37 cellular contexts compared by ENCODE assay signal in genomic region chr3:175792245-175792644, GRCh38.
"Had no signal": no experiment of that assay in that cellular context is flagged by ENCODE, and none has a peak within 500 bp of the region (broad histone marks: within the 10 kb centered on the region; RNA-seq: fewer than 3 reads in every experiment).

No MANE protein-coding gene starts in this region.

- H3K4me3 Mint-ChIP-seq: activated B cell treated with CpG ODN at 0.5 μM for 24 hours; activated CD4-positive, alpha-beta memory T cell treated with anti-CD3 and anti-CD28 coated beads for 36 hours; activated CD4-positive, alpha-beta T cell treated with anti-CD3 and anti-CD28 coated beads, Interleukin-2, amount 10 ng/mL, durations not matched to agents 24 days and 14 days; activated CD8-positive, alpha-beta T cell treated with anti-CD3 and anti-CD28 coated beads for 36 hours; activated naive CD4-positive, alpha-beta T cell treated with anti-CD3 and anti-CD28 coated beads for 36 hours; activated naive CD8-positive, alpha-beta T cell treated with anti-CD3 and anti-CD28 coated beads for 36 hours; activated T-cell treated with anti-CD3 and anti-CD28 coated beads, Interleukin-2, amount 50 U/mL, for 4 hours; activated T-cell treated with anti-CD3 and anti-CD28 coated beads, Interleukin-2, amount 50 U/mL, for 72 hours; activated T-helper 1 cell treated with anti-CD3 and anti-CD28 coated beads, Interleukin-12 subunit alpha, Interleukin-12 subunit beta, Interleukin-2, Interleukin-4 antibody, amounts not matched to agents 30 ng/mL and 10 ng/mL and 1 ng/mL, durations not matched to agents 14 hours and 24 hours and 36 hours; activated T-helper 17 cell treated with anti-CD3 and anti-CD28 coated beads, Interleukin-2, amount 50 U/mL, for 72 hours; T-helper 1 cell treated with Interleukin-12 subunit alpha and Interleukin-12 subunit beta and Interleukin-4 antibody, amounts not matched to agents 30 μg/mL and 1 μg/mL, for 36 hours; T-helper 2 cell treated with Interferon-gamma antibody and Interleukin-4, amounts not matched to agents 5 μg/mL and 100 μg/mL, for 36 hours had no signal

- H3K9me3 ChIP-seq: adrenal gland, body of pancreas, breast epithelium had no signal

- H3K27ac Mint-ChIP-seq: activated B cell treated with CpG ODN at 0.5 μM for 24 hours; activated CD4-positive, alpha-beta memory T cell treated with anti-CD3 and anti-CD28 coated beads for 36 hours; activated CD4-positive, alpha-beta T cell treated with anti-CD3 and anti-CD28 coated beads, Interleukin-2, amount 10 ng/mL, durations not matched to agents 24 days and 14 days; activated CD8-positive, alpha-beta T cell treated with anti-CD3 and anti-CD28 coated beads for 36 hours; activated naive CD4-positive, alpha-beta T cell treated with anti-CD3 and anti-CD28 coated beads for 36 hours; activated naive CD4-positive, alpha-beta T cell treated with anti-CD3 and anti-CD28 coated beads, Interleukin-2, amount 50 U/mL, for 72 hours; activated naive CD8-positive, alpha-beta T cell treated with anti-CD3 and anti-CD28 coated beads for 36 hours; activated T-cell treated with anti-CD3 and anti-CD28 coated beads, Interleukin-2, amount 50 U/mL, for 72 hours; activated T-helper 1 cell treated with anti-CD3 and anti-CD28 coated beads, Interleukin-12 subunit alpha, Interleukin-12 subunit beta, Interleukin-2, Interleukin-4 antibody, amounts not matched to agents 30 ng/mL and 10 ng/mL and 1 ng/mL, durations not matched to agents 14 hours and 24 hours and 36 hours; activated T-helper 17 cell treated with anti-CD3 and anti-CD28 coated beads, Interleukin-2, amount 50 U/mL, for 72 hours; T-helper 1 cell treated with Interleukin-12 subunit alpha and Interleukin-12 subunit beta and Interleukin-4 antibody, amounts not matched to agents 30 μg/mL and 1 μg/mL, for 36 hours; T-helper 2 cell treated with Interferon-gamma antibody and Interleukin-4, amounts not matched to agents 5 μg/mL and 100 μg/mL, for 36 hours had no signal

- H3K4me3 ChIP-seq: adrenal gland, body of pancreas, breast epithelium had no signal

- H3K9me3 Mint-ChIP-seq: activated naive CD4-positive, alpha-beta T cell treated with anti-CD3 and anti-CD28 coated beads for 36 hours; activated T-helper 1 cell treated with anti-CD3 and anti-CD28 coated beads, Interleukin-12 subunit alpha, Interleukin-12 subunit beta, Interleukin-2, Interleukin-4 antibody, amounts not matched to agents 30 ng/mL and 10 ng/mL and 1 ng/mL, durations not matched to agents 14 hours and 24 hours and 36 hours had no signal

- H3K27me3 ChIP-seq: adrenal gland, body of pancreas, brain microvascular endothelial cell, breast epithelium had no signal

- H3K36me3 ChIP-seq: adrenal gland, brain microvascular endothelial cell, breast epithelium had no signal

- ATAC-seq: activated CD8-positive, alpha-beta T cell treated with anti-CD3 and anti-CD28 coated beads for 36 hours; activated naive CD4-positive, alpha-beta T cell treated with anti-CD3 and anti-CD28 coated beads, Interleukin-2, amount 50 U/mL, for 72 hours; activated T-cell treated with anti-CD3 and anti-CD28 coated beads, Interleukin-2, amount 50 U/mL, for 4 hours; activated T-cell treated with anti-CD3 and anti-CD28 coated beads, Interleukin-2, amount 50 U/mL, for 72 hours; activated T-helper 17 cell treated with anti-CD3 and anti-CD28 coated beads, Interleukin-2, amount 50 U/mL, for 72 hours; body of pancreas had no signal

- H3K27ac ChIP-seq: adrenal gland, body of pancreas, brain microvascular endothelial cell, breast epithelium, VCaP had no signal

- H3K4me1 ChIP-seq: adrenal gland, body of pancreas, breast epithelium had no signal

- H3K4me1 Mint-ChIP-seq: activated B cell treated with CpG ODN at 0.5 μM for 24 hours; activated CD4-positive, alpha-beta T cell treated with anti-CD3 and anti-CD28 coated beads, Interleukin-2, amount 10 ng/mL, durations not matched to agents 24 days and 14 days; activated naive CD8-positive, alpha-beta T cell treated with anti-CD3 and anti-CD28 coated beads for 36 hours; activated T-helper 17 cell treated with anti-CD3 and anti-CD28 coated beads, Interleukin-2, amount 50 U/mL, for 72 hours had no signal

- FAIRE-seq: astrocyte, TTC549 had no signal

- DNase-seq: activated B cell treated with CpG ODN at 0.5 μM for 24 hours; activated CD4-positive, alpha-beta memory T cell treated with anti-CD3 and anti-CD28 coated beads for 36 hours; activated CD4-positive, alpha-beta T cell treated with anti-CD3 and anti-CD28 coated beads for 4 hours; activated CD4-positive, alpha-beta T cell treated with anti-CD3 and anti-CD28 coated beads, Interleukin-2, amount 10 ng/mL, durations not matched to agents 24 days and 14 days; activated CD4-positive, alpha-beta T cell treated with anti-CD3 and anti-CD28 coated beads, Interleukin-2, amount 50 U/mL, for 1 hour; activated CD4-positive, alpha-beta T cell treated with anti-CD3 and anti-CD28 coated beads, Interleukin-2, amount 50 U/mL, for 4 hours; activated CD4-positive, CD25-positive, alpha-beta regulatory T cell treated with anti-CD3 and anti-CD28 coated beads, Interleukin-2, amount 50 U/mL, for 72 hours; activated CD8-positive, alpha-beta memory T cell treated with anti-CD3 and anti-CD28 coated beads, Interleukin-2, amount 50 U/mL, for 4 hours; activated CD8-positive, alpha-beta T cell treated with anti-CD3 and anti-CD28 coated beads for 36 hours; activated effector memory CD4-positive, alpha-beta T cell treated with anti-CD3 and anti-CD28 coated beads, Interleukin-2, amount 50 U/mL, for 16 hours; activated gamma-delta T cell treated with Interleukin-2 at 50 U/mL for 16 hours; activated naive CD4-positive, alpha-beta T cell; activated naive CD4-positive, alpha-beta T cell treated with anti-CD3 and anti-CD28 coated beads for 36 hours; activated naive CD4-positive, alpha-beta T cell treated with anti-CD3 and anti-CD28 coated beads, Interleukin-2, amount 50 U/mL, for 16 hours; activated naive CD8-positive, alpha-beta T cell treated with anti-CD3 and anti-CD28 coated beads for 36 hours; activated T-cell treated with anti-CD3 and anti-CD28 coated beads for 4 hours; activated T-cell treated with anti-CD3 and anti-CD28 coated beads, Interleukin-2, amount 50 U/mL, for 1 hour; activated T-cell treated with anti-CD3 and anti-CD28 coated beads, Interleukin-2, amount 50 U/mL, for 4 hours; activated T-cell treated with anti-CD3 and anti-CD28 coated beads, Interleukin-2, amount 50 U/mL, for 72 hours; adrenal gland; amniotic stem cell; aorta; body of pancreas; brain microvascular endothelial cell; central memory CD4-positive, alpha-beta T cell; T-helper 1 cell; T-helper 2 cell; T-helper 9 cell had no signal

- H3K36me3 Mint-ChIP-seq: activated CD4-positive, alpha-beta memory T cell treated with anti-CD3 and anti-CD28 coated beads for 36 hours; activated naive CD4-positive, alpha-beta T cell treated with anti-CD3 and anti-CD28 coated beads, Interleukin-2, amount 50 U/mL, for 72 hours; activated naive CD8-positive, alpha-beta T cell treated with anti-CD3 and anti-CD28 coated beads for 36 hours had no signal

- H3K27me3 Mint-ChIP-seq: activated B cell treated with CpG ODN at 0.5 μM for 24 hours; activated CD4-positive, alpha-beta memory T cell treated with anti-CD3 and anti-CD28 coated beads for 36 hours; activated CD4-positive, alpha-beta T cell treated with anti-CD3 and anti-CD28 coated beads, Interleukin-2, amount 10 ng/mL, durations not matched to agents 24 days and 14 days; activated CD8-positive, alpha-beta T cell treated with anti-CD3 and anti-CD28 coated beads for 36 hours; activated naive CD8-positive, alpha-beta T cell treated with anti-CD3 and anti-CD28 coated beads for 36 hours; activated T-helper 17 cell treated with anti-CD3 and anti-CD28 coated beads, Interleukin-2, amount 50 U/mL, for 72 hours had no signal
